Comparison of ENCODE assay signal across 3 cellular contexts in the genomic region with DNA sequence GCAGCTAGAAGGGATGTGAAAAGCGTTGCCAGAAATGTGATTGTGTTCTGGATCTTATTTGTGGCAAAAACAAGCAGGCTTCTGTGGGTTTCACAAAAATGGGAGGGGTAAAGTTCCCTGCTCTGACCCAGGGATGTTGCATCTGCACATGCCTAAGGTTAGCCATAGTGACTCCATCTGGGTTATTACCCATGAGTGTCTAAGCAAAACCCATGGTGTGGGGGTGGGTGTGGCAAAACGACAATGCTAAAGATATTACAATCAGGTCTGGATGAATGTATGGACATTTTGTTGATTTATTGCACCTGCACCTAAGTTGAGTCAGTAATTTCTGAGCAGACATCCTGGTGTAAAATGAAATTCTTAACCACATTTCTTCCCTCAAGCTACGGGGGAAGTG.
"Had no signal": no experiment of that assay in that cellular context is flagged by ENCODE, and none has a peak within 500 bp of the region (broad histone marks: within the 10 kb centered on the region; RNA-seq: fewer than 3 reads in every experiment).

No MANE protein-coding gene starts in this region.

- H3K4me3 ChIP-seq: GM12878 had no signal

- ATAC-seq: GM12878 had no signal

- DNase-seq: GDM1, GF-D8 had no signal
